ENCODE assay signal across 10 cellular contexts in the genomic region with DNA sequence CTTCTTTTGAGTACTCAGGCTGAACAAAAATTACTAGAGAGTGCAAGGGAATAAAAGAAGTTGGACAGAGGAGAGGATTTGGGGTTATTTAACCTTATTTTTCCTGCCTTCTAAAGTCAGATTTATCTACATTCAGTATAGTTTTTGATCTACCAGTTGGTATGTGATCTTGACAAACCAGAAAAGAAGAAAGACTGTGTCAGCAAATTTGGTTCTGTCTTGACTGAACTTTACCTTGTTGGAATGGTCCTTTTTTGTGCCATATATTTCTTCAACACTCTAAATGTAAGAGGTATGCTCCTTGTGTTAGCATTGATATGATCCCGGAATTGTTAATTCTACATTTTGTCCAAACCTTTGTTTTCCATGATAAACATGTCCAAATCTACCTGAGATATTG. TPM values are rescaled to one million over a fixed set of nuclear protein-coding genes. Genes with fewer than 3 reads are reported as not detected.
"Had no signal": no experiment of that assay in that cellular context is flagged by ENCODE, and none has a peak within 500 bp of the region (broad histone marks: within the 10 kb centered on the region; RNA-seq: fewer than 3 reads in every experiment).

No MANE protein-coding gene starts in this region.

- DNase-seq: GM23248, GOT3, H9, HCEC 1CT, Karpas-422, KBM-7 had no signal

- H3K9ac ChIP-seq: GM23248, KMS-11 had no signal

- H3K27ac ChIP-seq: GM23248, KMS-11 had no signal

- H3K4me3 ChIP-seq: GM23248 had no signal

- H3K4me2 ChIP-seq: KMS-11 had no signal

- H2AFZ ChIP-seq: GM23248 had no signal

- FAIRE-seq: H54, HTR-8/SVneo had no signal

RNA-seq across cellular contexts. Expression of a gene that starts 47.7 kb away (rescaled TPM):
- total RNA-seq: GM23248, HT-29 had no signal
- polyA plus RNA-seq: GM23248 had no signal
